9 cellular contexts compared by ENCODE assay signal in genomic region chr12:53757095-53757770, GRCh38. TPM values are rescaled to one million over a fixed set of nuclear protein-coding genes. Genes with fewer than 3 reads are reported as not detected.
DNase-seq lines count a peak whose midpoint lies in the region; ATAC-seq and TF ChIP-seq lines count a peak whose summit lies in the region.
"Had no signal": no experiment of that assay in that cellular context is flagged by ENCODE, and none has a peak within 500 bp of the region (broad histone marks: within the 10 kb centered on the region; RNA-seq: fewer than 3 reads in every experiment).

No MANE protein-coding gene starts in this region.

- no peaks in the 10 kb centered on the region for H3K36me3 ChIP-seq in ES-I3 (ENCODE audit: insufficient read depth, low read length)
- H3K36me3 ChIP-seq in Karpas-422 (ENCODE audit: insufficient read depth, low read length) = no peaks in the 10 kb centered on the region
- no peaks in the 10 kb centered on the region for H3K36me3 ChIP-seq in right atrium auricular region

- DNase-seq in Karpas-422 = peak; percentile 94
- peak; percentile 15 to 23 for DNase-seq in SW 1271 (lab: John Stamatoyannopoulos, UW)
- peak; percentile 47 for DNase-seq in activated naive CD8-positive, alpha-beta T cell treated with anti-CD3 and anti-CD28 coated beads, Interleukin-2, amount 50 U/mL, for 16 hours (ENCODE audit: low read depth, low spot score)
- DNase-seq in right atrium auricular region (ENCODE audit: low spot score) = peak; percentile 73
- DNase-seq in retinal pigment epithelial cell (ENCODE audit: low read depth) = no peak
- DNase-seq in amniotic stem cell (lab: John Stamatoyannopoulos, UW) = no peak

- no peaks in the 10 kb centered on the region for H4K20me1 ChIP-seq in Karpas-422 (ENCODE audit: insufficient read depth, low read depth, low read length)

- peak; percentile 91 to 93 for TF ChIP-seq CTCF in right atrium auricular region (IDR thresholded peaks at IDR 0.05)
- TF ChIP-seq CTCF in retinal pigment epithelial cell (conservative IDR thresholded peaks at IDR 0.05; ENCODE audit: low read depth, low read length) = peak; percentile 96

- H3K27me3 ChIP-seq in Karpas-422 (ENCODE audit: low read length) = no peaks in the 10 kb centered on the region
- H3K27me3 ChIP-seq in right atrium auricular region = no peaks in the 10 kb centered on the region

- H3K9me3 ChIP-seq in ES-I3 (ENCODE audit: control insufficient read depth, insufficient read depth, low read length) = no peaks in the 10 kb centered on the region
- H3K9me3 ChIP-seq in Karpas-422 (ENCODE audit: low read length) = no peaks in the 10 kb centered on the region
- H3K9me3 ChIP-seq in right atrium auricular region = no peaks in the 10 kb centered on the region

- peak; percentile 58 for ATAC-seq in GM21825 (IDR thresholded peaks at IDR 0.05; ENCODE audit: unreplicated experiment)

- H3K4me2 ChIP-seq in Karpas-422 (ENCODE audit: low read depth, low read length, poor library complexity, severe bottlenecking) = peak overlapping the region; percentile 65

- H3K4me3 ChIP-seq in Karpas-422 (ENCODE audit: low read length) (peak overlapping the region; percentile 61), right atrium auricular region (peak overlapping the region in 1 of 2 donors; percentile 22), retinal pigment epithelial cell (ENCODE audit: low read length) (no peak overlapping the region)

- H3K9ac ChIP-seq in ES-I3 (ENCODE audit: low read depth, low read length) = peak overlapping the region; percentile 40; the same call in 1 of the 2 replicates
- H3K9ac ChIP-seq in Karpas-422 (ENCODE audit: low read length) = peak overlapping the region; percentile 57

- H3K4me1 ChIP-seq in ES-I3 (ENCODE audit: insufficient read depth, low read length) = peaks cover 5% of the 10 kb centered on the region; the same call in 1 of the 2 replicates
- peaks cover 51% of the 10 kb centered on the region for H3K4me1 ChIP-seq in Karpas-422 (ENCODE audit: low read length)
- H3K4me1 ChIP-seq in right atrium auricular region = peaks cover 0 to 23% of the 10 kb centered on the region in 2 donors

- H3K27ac ChIP-seq in Karpas-422 (ENCODE audit: low read length) = no peak overlapping the region
- H3K27ac ChIP-seq in right atrium auricular region = no peak overlapping the region

- peak overlapping the region; percentile 49; the same call in 1 of the 2 replicates for H2AFZ ChIP-seq in Karpas-422 (ENCODE audit: low read length)

- H3K79me2 ChIP-seq in Karpas-422 (ENCODE audit: low read length) = no peaks in the 10 kb centered on the region

- no peaks in the 10 kb centered on the region for H3K9me2 ChIP-seq in Karpas-422 (replicated peaks; ENCODE audit: insufficient read depth, low read length)

RNA-seq across cellular contexts. Expression of gene CISTR, which starts 5.5 kb away (rescaled TPM):
- total RNA-seq in Karpas-422 (2014; rRNA removed; shearing (Covaris generic); ENCODE audit: low replicate concordance) = not detected in 2 replicates
- 1 to 10 TPM in 1 of 2 donors, not detected in 1; 3.7 TPM for total RNA-seq in right atrium auricular region
- total RNA-seq: urinary bladder had no signal

RNA-seq across cellular contexts. Expression of gene CALCOCO1, which starts 30.0 kb away (rescaled TPM):
- total RNA-seq in Karpas-422 (2014; rRNA removed; shearing (Covaris generic); ENCODE audit: low replicate concordance) = 28.7 and 32.5 TPM in 2 replicates
- total RNA-seq in right atrium auricular region = 100 to 1,000 TPM; 182 to 232 TPM

Comparison
In these comparisons a context has a peak if more than half of its experiments do, and no peak if none do; other contexts are left out.
1. DNase-seq: peak in Karpas-422 (single experiment), SW 1271 (2 of 2), activated naive CD8-positive, alpha-beta T cell treated with anti-CD3 and anti-CD28 coated beads, Interleukin-2, amount 50 U/mL, for 16 hours (single experiment) and right atrium auricular region (single experiment); none in retinal pigment epithelial cell (single experiment) and amniotic stem cell (single experiment).